In the genomic region with DNA sequence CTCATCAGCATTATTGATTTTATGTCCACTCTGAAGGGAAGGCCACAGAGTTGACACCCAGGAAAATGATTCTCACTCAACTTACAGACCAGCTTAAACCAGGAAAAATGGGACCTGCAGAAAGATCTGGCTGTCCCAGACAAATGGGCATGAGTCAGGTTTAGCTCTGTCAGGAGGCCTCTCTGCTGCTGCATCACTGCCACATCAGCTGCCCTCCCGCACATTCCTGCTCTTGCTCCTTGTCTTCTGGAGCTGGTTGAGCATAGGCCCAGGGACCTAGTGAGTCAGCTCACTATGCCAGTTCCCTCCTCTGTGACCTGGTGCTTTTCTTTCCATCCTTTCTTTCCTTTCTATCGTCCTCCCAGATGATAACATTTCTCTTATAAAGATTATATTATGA, we compare ENCODE assay signal across 11 cellular contexts. TPM values are rescaled to one million over a fixed set of nuclear protein-coding genes. Genes with fewer than 3 reads are reported as not detected.
A peak's percentile ranks its signal among the peaks of the same experiment; 100 is the strongest.
DNase-seq lines count a peak whose midpoint lies in the region; ATAC-seq, FAIRE-seq and TF ChIP-seq lines count a peak whose summit lies in the region.
"Had no signal": no experiment of that assay in that cellular context is flagged by ENCODE, and none has a peak within 500 bp of the region (broad histone marks: within the 10 kb centered on the region; RNA-seq: fewer than 3 reads in every experiment).

No MANE protein-coding gene starts in this region.

- no peak for FAIRE-seq in GM12878 (lab: Jason Lieb, UNC)

- in situ Hi-C loops in GM12878 (cut with MboI), result loop anchor here (25.0 kb wide), 1 partner anchor 1814 kb away; no protein-coding TSS in a partner anchor

- intact Hi-C loops in GM12878 (cut with micrococcal nuclease; ENCODE audit: unreplicated experiment), result no loop called here

- H4K20me1 ChIP-seq in GM12878 (ENCODE audit: control insufficient read depth, insufficient read depth), result no peaks in the 10 kb centered on the region

- H3K79me2 ChIP-seq in GM12878 (ENCODE audit: control insufficient read depth, insufficient read depth, low read length), result no peaks in the 10 kb centered on the region

- RAD21 ChIA-PET in GM12878 (lab: Charles Lee; ENCODE audit: unreplicated experiment), result interaction anchor here (0.6 to 8.1 kb wide), 15 partner anchors 10 to 226 kb away, joined by 3 to 122 read pairs (median 5); no protein-coding TSS in a partner anchor

- POLR2A ChIA-PET in GM12878 (lab: Charles Lee), result interaction anchor here (0.6 to 3.8 kb wide), 11 partner anchors 10 to 227 kb away, joined by 3 to 14 read pairs (median 4); no protein-coding TSS in a partner anchor

- no peak overlapping the region for H3K4me2 ChIP-seq in GM12878 (ENCODE audit: control insufficient read depth, insufficient read depth)

- no peaks in the 10 kb centered on the region for H3K36me3 Mint-ChIP-seq in stimulated activated effector memory CD8-positive, alpha-beta T cell treated with anti-CD3 and anti-CD28 coated beads, Interleukin-12 subunit alpha, Interleukin-12 subunit beta, amount 100 ng/mL, for 72 hours

- no peak overlapping the region for H3K9ac ChIP-seq in GM12878 (ENCODE audit: control insufficient read depth, insufficient read depth, low read length)

- ATAC-seq in GM12878, result no peak
- no peak for ATAC-seq in stimulated activated effector memory CD8-positive, alpha-beta T cell treated with anti-CD3 and anti-CD28 coated beads, Interleukin-12 subunit alpha, Interleukin-12 subunit beta, amount 100 ng/mL, for 72 hours

- DNase-seq in AG10803 (ENCODE audit: low read depth), result peak; percentile 87
- DNase-seq in HT1080 (ENCODE audit: low read depth), result peak; percentile 96
- no peak for DNase-seq in GM12878 (ENCODE audit: low read depth, low spot score)
- peak; percentile 90 for DNase-seq in kidney glomerular epithelial cell (lab: John Stamatoyannopoulos, UW)
- no peak for DNase-seq in cerebellar cortex (ENCODE audit: low spot score)
- no peak for DNase-seq in NCI-H187 treated with DMSO at 0.1 percent for 48 hours (lab: John Stamatoyannopoulos, UW)
- no peak for DNase-seq in stimulated activated effector memory CD8-positive, alpha-beta T cell treated with anti-CD3 and anti-CD28 coated beads, Interleukin-12 subunit alpha, Interleukin-12 subunit beta, amount 100 ng/mL, for 72 hours (ENCODE audit: low spot score in 2 of 2)
- no peak for DNase-seq in NCI-H524 treated with DMSO at 0.1 percent for 48 hours (lab: John Stamatoyannopoulos, UW)
- DNase-seq: Peyer's patch had no signal

- no peaks in the 10 kb centered on the region for H3K36me3 ChIP-seq in GM12878 (ENCODE audit: control insufficient read depth in 2 of 2, insufficient read depth in 2 of 2, low read length in 1 of 2)
- H3K36me3 ChIP-seq: Peyer's patch, suprapubic skin had no signal

- no peak overlapping the region for H3K4me3 ChIP-seq in AG10803 (ENCODE audit: low read length)
- no peak overlapping the region for H3K4me3 ChIP-seq in GM12878
- H3K4me3 ChIP-seq: Peyer's patch, suprapubic skin had no signal

- H3K9me3 Mint-ChIP-seq in stimulated activated effector memory CD8-positive, alpha-beta T cell treated with anti-CD3 and anti-CD28 coated beads, Interleukin-12 subunit alpha, Interleukin-12 subunit beta, amount 100 ng/mL, for 72 hours, result peaks cover 8% of the 10 kb centered on the region

- CTCF ChIA-PET in GM12878 (lab: Yijun Ruan, JAX), result interaction anchor here (0.9 to 5.9 kb wide), 11 partner anchors 9 to 222 kb away, joined by 3 to 66 read pairs (median 6); no protein-coding TSS in a partner anchor

- TF ChIP-seq RAD21 in GM12878 (IDR thresholded peaks at IDR 0.05; ENCODE audit: insufficient read depth, low read depth, low read length), result no peak

- peaks cover 42% of the 10 kb centered on the region for H3K4me1 ChIP-seq in GM12878 (ENCODE audit: control insufficient read depth, insufficient read depth, low read length)
- H3K4me1 ChIP-seq: suprapubic skin had no signal

- H2AFZ ChIP-seq in GM12878 (ENCODE audit: control insufficient read depth, low read depth, low read length), result no peak overlapping the region

- peak overlapping the region; percentile 79; the same call in 1 of the 2 replicates for H3K27ac ChIP-seq in GM12878 (ENCODE audit: control insufficient read depth, insufficient read depth)
- H3K27ac ChIP-seq: Peyer's patch, suprapubic skin had no signal

- no peak overlapping the region for H3K4me3 Mint-ChIP-seq in stimulated activated effector memory CD8-positive, alpha-beta T cell treated with anti-CD3 and anti-CD28 coated beads, Interleukin-12 subunit alpha, Interleukin-12 subunit beta, amount 100 ng/mL, for 72 hours
- H3K4me3 Mint-ChIP-seq: activated naive CD8-positive, alpha-beta T cell had no signal

- no peak for TF ChIP-seq CTCF in AG10803 (conservative IDR thresholded peaks at IDR 0.05; ENCODE audit: low read length)
- no peak for TF ChIP-seq CTCF in GM12878 (IDR thresholded peaks at IDR 0.05 in 2 of 3, conservative IDR thresholded peaks at IDR 0.05 in 1 of 3; ENCODE audit: control insufficient read depth in 2 of 3, extremely low read depth in 1 of 3, insufficient read depth in 1 of 3, low read depth in 3 of 3, low read length in 3 of 3)

- H3K4me1 Mint-ChIP-seq in stimulated activated effector memory CD8-positive, alpha-beta T cell treated with anti-CD3 and anti-CD28 coated beads, Interleukin-12 subunit alpha, Interleukin-12 subunit beta, amount 100 ng/mL, for 72 hours, result peaks cover 56% of the 10 kb centered on the region

- TF ChIP-seq EP300 in GM12878 (IDR thresholded peaks at IDR 0.05; ENCODE audit: borderline replicate concordance in 1 of 2, control insufficient read depth in 1 of 2, low read depth in 2 of 2, low read length in 2 of 2), result no peak

- WGBS in GM12878 (ENCODE audit: insufficient coverage, insufficient replicate concordance, low lambda C conversion rate, missing lambda C conversion rate), result 68% methylated on average over 2 of the region's 2 CpGs

- H3K9me3 ChIP-seq in GM12878 (replicated peaks; ENCODE audit: control insufficient read depth, insufficient read depth, low read length), result no peaks in the 10 kb centered on the region; the same call in 1 of the 3 replicates
- H3K9me3 ChIP-seq: Peyer's patch had no signal

- SMC1A ChIA-PET in GM12878 (lab: Charles Lee; ENCODE audit: uncharacterized antibody, unreplicated experiment), result interaction anchor here (0.7 to 8.7 kb wide), 21 partner anchors 9 to 235 kb away, joined by 3 to 88 read pairs (median 5); a partner anchor contains a TSS

- no TSS peak for BruUV-seq in GM12878 (replicated peaks; lab: Mats Ljungman, UMichigan)

- TF ChIP-seq POLR2A in GM12878 (IDR thresholded peaks at IDR 0.05; ENCODE audit: low read depth, low read length), result no peak

- no peak overlapping the region for H3K27ac Mint-ChIP-seq in stimulated activated effector memory CD8-positive, alpha-beta T cell treated with anti-CD3 and anti-CD28 coated beads, Interleukin-12 subunit alpha, Interleukin-12 subunit beta, amount 100 ng/mL, for 72 hours
- H3K27ac Mint-ChIP-seq: activated naive CD8-positive, alpha-beta T cell had no signal

- no peaks in the 10 kb centered on the region for H3K27me3 ChIP-seq in GM12878 (replicated peaks in 1 of 2; ENCODE audit: control insufficient read depth in 2 of 2, insufficient read depth in 2 of 2, low read length in 1 of 2)
- H3K27me3 ChIP-seq: Peyer's patch, suprapubic skin had no signal

TF ChIP-seq in GM12878, 131 proteins besides CTCF, POLR2A, EP300 and RAD21 (continues in another document):
- TF ChIP-seq, protein P1, sequence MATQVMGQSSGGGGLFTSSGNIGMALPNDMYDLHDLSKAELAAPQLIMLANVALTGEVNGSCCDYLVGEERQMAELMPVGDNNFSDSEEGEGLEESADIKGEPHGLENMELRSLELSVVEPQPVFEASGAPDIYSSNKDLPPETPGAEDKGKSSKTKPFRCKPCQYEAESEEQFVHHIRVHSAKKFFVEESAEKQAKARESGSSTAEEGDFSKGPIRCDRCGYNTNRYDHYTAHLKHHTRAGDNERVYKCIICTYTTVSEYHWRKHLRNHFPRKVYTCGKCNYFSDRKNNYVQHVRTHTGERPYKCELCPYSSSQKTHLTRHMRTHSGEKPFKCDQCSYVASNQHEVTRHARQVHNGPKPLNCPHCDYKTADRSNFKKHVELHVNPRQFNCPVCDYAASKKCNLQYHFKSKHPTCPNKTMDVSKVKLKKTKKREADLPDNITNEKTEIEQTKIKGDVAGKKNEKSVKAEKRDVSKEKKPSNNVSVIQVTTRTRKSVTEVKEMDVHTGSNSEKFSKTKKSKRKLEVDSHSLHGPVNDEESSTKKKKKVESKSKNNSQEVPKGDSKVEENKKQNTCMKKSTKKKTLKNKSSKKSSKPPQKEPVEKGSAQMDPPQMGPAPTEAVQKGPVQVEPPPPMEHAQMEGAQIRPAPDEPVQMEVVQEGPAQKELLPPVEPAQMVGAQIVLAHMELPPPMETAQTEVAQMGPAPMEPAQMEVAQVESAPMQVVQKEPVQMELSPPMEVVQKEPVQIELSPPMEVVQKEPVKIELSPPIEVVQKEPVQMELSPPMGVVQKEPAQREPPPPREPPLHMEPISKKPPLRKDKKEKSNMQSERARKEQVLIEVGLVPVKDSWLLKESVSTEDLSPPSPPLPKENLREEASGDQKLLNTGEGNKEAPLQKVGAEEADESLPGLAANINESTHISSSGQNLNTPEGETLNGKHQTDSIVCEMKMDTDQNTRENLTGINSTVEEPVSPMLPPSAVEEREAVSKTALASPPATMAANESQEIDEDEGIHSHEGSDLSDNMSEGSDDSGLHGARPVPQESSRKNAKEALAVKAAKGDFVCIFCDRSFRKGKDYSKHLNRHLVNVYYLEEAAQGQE (IDR thresholded peaks at IDR 0.05; ENCODE audit: low read depth, low read length), result no peak
- no peak for TF ChIP-seq SIN3A (IDR thresholded peaks at IDR 0.05; ENCODE audit: low read depth, low read length)

RNA-seq across cellular contexts. Expression of a gene that starts 18.8 kb away (rescaled TPM):
- 7.0 and 8.6 TPM in 2 replicates for total RNA-seq in HT1080 (2014; rRNA removed; shearing (Covaris generic))
- polyA plus RNA-seq in HT1080 (2015; cell fraction: cytosol; rRNA removed), result 29.2 and 32.0 TPM in 2 replicates
- polyA plus RNA-seq in HT1080 (2015; cell fraction: nucleus; rRNA removed), result 33.8 and 35.8 TPM in 2 replicates
- total RNA-seq in GM12878 (2013; cell fraction: nucleolus; rRNA removed), result 36.2 and 40.2 TPM in 2 replicates
- total RNA-seq in GM12878 (2014; rRNA removed) (4.6 and 7.8 TPM in 2 replicates), GM12878 (2014; rRNA removed; fragmentation: Illumina TruSeq; extraction: Trizol) (11.0 and 12.3 TPM in 2 replicates), GM12878 (2021) (32.8 and 37.2 TPM in 2 replicates)
- 7.3 TPM for polyA plus RNA-seq in GM12878 (2011; ENCODE audit: low read depth)
- polyA plus RNA-seq in GM12878 (2011; rRNA removed) (17.1 and 25.3 TPM in 2 replicates), GM12878 (2014; fragmentation: Illumina TruSeq; extraction: Trizol) (35.3 and 44.0 TPM in 2 replicates), GM12878 (2014; fragmentation: Nextera tagmentation; extraction: Ambion mirVana) (10 to 100 TPM; 10.1 to 12.9 TPM), GM12878 (2014; rRNA removed) (12.5 and 19.1 TPM in 2 replicates), GM12878 (2016; fragmentation: Nextera tagmentation; extraction: Ambion mirVana) (10 to 100 TPM; 22.7 to 26.5 TPM)
- 6.1 and 6.5 TPM in 2 replicates for polyA plus RNA-seq in GM12878 (2011; cell fraction: cytosol; rRNA removed)
- polyA plus RNA-seq in GM12878 (2011; cell fraction: nucleus; rRNA removed), result 10.0 and 12.6 TPM in 2 replicates
- polyA plus RNA-seq in GM12878 (2012), result 14.0 and 21.2 TPM in 2 replicates
- polyA minus RNA-seq in GM12878 (2011; rRNA and poly(A)+ RNA removed), result 4.6 and 9.4 TPM in 2 replicates
- polyA minus RNA-seq in GM12878 (2011; cell fraction: cytosol; rRNA and poly(A)+ RNA removed), result 4.4 and 8.5 TPM in 2 replicates
- 11.8 and 21.9 TPM in 2 replicates for polyA minus RNA-seq in GM12878 (2011; cell fraction: nucleus; rRNA and poly(A)+ RNA removed)

Comparison
In these comparisons a context has a peak if more than half of its experiments do, and no peak if none do; other contexts are left out.
1. DNase-seq: peak in AG10803 (single experiment), HT1080 (single experiment) and kidney glomerular epithelial cell (single experiment); none in GM12878 (single experiment), cerebellar cortex (single experiment), NCI-H187 treated with DMSO at 0.1 percent for 48 hours (single experiment), stimulated activated effector memory CD8-positive, alpha-beta T cell treated with anti-CD3 and anti-CD28 coated beads, Interleukin-12 subunit alpha, Interleukin-12 subunit beta, amount 100 ng/mL, for 72 hours (0 of 2) and NCI-H524 treated with DMSO at 0.1 percent for 48 hours (single experiment).